Comparison of ENCODE assay signal across 9 cellular contexts in genomic region chr7:67962863-67963262, GRCh38.
"Had no signal": no experiment of that assay in that cellular context is flagged by ENCODE, and none has a peak within 500 bp of the region (broad histone marks: within the 10 kb centered on the region; RNA-seq: fewer than 3 reads in every experiment).

No MANE protein-coding gene starts in this region.

- H3K9ac ChIP-seq: GM23248 had no signal

- H3K4me2 ChIP-seq: GM23338 had no signal

- H3K36me3 ChIP-seq: HAP-1 had no signal

- H3K4me1 ChIP-seq: HAP-1 had no signal

- ATAC-seq: GM23338, HCT116 had no signal

- H3K27ac ChIP-seq: GM23248 had no signal

- H3K4me3 ChIP-seq: GM23248, GM23338, HAP-1 had no signal

- H2AFZ ChIP-seq: GM23248, GM23338 had no signal

- DNase-seq: GM23248, GOT3, H7, H9, HCEC 1CT, HFFc6 had no signal

- H3K9me3 ChIP-seq: HAP-1 had no signal
